ENCODE assay signal across 8 cellular contexts in genomic region chr20:48585250-48585870, GRCh38.
DNase-seq lines count a peak whose midpoint lies in the region; FAIRE-seq and TF ChIP-seq lines count a peak whose summit lies in the region.
"Not testable (repeated sequence)": the region's sequence is repeated elsewhere in the genome, so short reads cannot be mapped to it uniquely, and the experiment has no call there.

No MANE protein-coding gene starts in this region.

- peak overlapping the region; percentile 5 for H3K27ac Mint-ChIP-seq in Caco-2 (ENCODE audit: unreplicated experiment)
- peak overlapping the region; percentile 60 for H3K27ac Mint-ChIP-seq in nephron progenitor cell

- H3F3A ChIP-seq in smooth muscle cell (ENCODE audit: low read depth), result not testable (repeated sequence)

- not testable (repeated sequence) for H3K9ac ChIP-seq in smooth muscle cell (ENCODE audit: low read depth)

- H3K4me3 Mint-ChIP-seq in Caco-2 (ENCODE audit: unreplicated experiment) (peak overlapping the region; percentile 2), nephron progenitor cell (peak overlapping the region; percentile 26)

- H3K4me1 Mint-ChIP-seq in Caco-2 (ENCODE audit: low read depth, unreplicated experiment), result peaks cover 12% of the 10 kb centered on the region
- peaks cover 43% of the 10 kb centered on the region for H3K4me1 Mint-ChIP-seq in nephron progenitor cell

- DNase-seq in Caco-2; hepatocyte (ENCODE audit: low spot score); nephron progenitor cell; smooth muscle cell (lab: John Stamatoyannopoulos, UW; ENCODE audit: unreplicated experiment); urothelium cell line (ENCODE audit: low spot score): not testable (repeated sequence)
- DNase-seq in NCI-H2227 (lab: John Stamatoyannopoulos, UW; ENCODE audit: unreplicated experiment), result peak; percentile 24
- peak; percentile 73 to 84 for DNase-seq in SJCRH30
- DNase-seq in cardiac septum (ENCODE audit: low spot score), result peak; percentile 2

- POLR2A ChIA-PET in Caco-2 (lab: Charles Lee), result interaction anchor here (0.7 to 1.1 kb wide), 2 partner anchors 35 to 47 kb away, joined by 3 read pairs; no protein-coding TSS in a partner anchor

- not testable (repeated sequence) for H3K4me2 ChIP-seq in hepatocyte
- H3K4me2 ChIP-seq in smooth muscle cell, result peak overlapping the region; percentile 12

- not testable (repeated sequence) for H3K79me2 ChIP-seq in hepatocyte; smooth muscle cell (ENCODE audit: low read depth)

- not testable (repeated sequence) for H4K20me1 ChIP-seq in hepatocyte (ENCODE audit: insufficient read depth, poor library complexity, severe bottlenecking); smooth muscle cell (ENCODE audit: low read depth)

- not testable (repeated sequence) for H3K9me2 ChIP-seq in hepatocyte (replicated peaks; ENCODE audit: insufficient read depth)

- not testable (repeated sequence) for H3K27me3 ChIP-seq in Caco-2 (replicated peaks; ENCODE audit: control insufficient read depth, insufficient read depth, low read length); SJCRH30; hepatocyte; smooth muscle cell (ENCODE audit: low read depth)

- H3K27me3 Mint-ChIP-seq in Caco-2 (ENCODE audit: insufficient read depth, unreplicated experiment), result not testable (repeated sequence)
- peaks cover 15% of the 10 kb centered on the region for H3K27me3 Mint-ChIP-seq in nephron progenitor cell (ENCODE audit: low read depth, poor library complexity)

- H3K4me1 ChIP-seq in Caco-2, result peaks cover 13% of the 10 kb centered on the region
- peaks cover 17% of the 10 kb centered on the region for H3K4me1 ChIP-seq in SJCRH30
- H3K4me1 ChIP-seq in hepatocyte (ENCODE audit: insufficient read depth), result peaks cover 18% of the 10 kb centered on the region
- not testable (repeated sequence) for H3K4me1 ChIP-seq in smooth muscle cell (ENCODE audit: low read depth)

- not testable (repeated sequence) for H3K4me3 ChIP-seq in Caco-2 (ENCODE audit: low read depth, low read length); SJCRH30; hepatocyte; smooth muscle cell

- TF ChIP-seq CTCF in Caco-2 (IDR thresholded peaks at IDR 0.05; ENCODE audit: insufficient read depth in 1 of 2, low read depth in 1 of 2, low read length in 1 of 2, severe bottlenecking in 1 of 2, unreplicated experiment in 1 of 2); hepatocyte (IDR thresholded peaks at IDR 0.05; ENCODE audit: poor library complexity); nephron progenitor cell (IDR thresholded peaks at IDR 0.05); smooth muscle cell (IDR thresholded peaks at IDR 0.05; ENCODE audit: borderline replicate concordance, insufficient read depth, poor library complexity, severe bottlenecking): not testable (repeated sequence)

- H3K36me3 Mint-ChIP-seq in Caco-2 (ENCODE audit: insufficient read depth, unreplicated experiment); nephron progenitor cell (ENCODE audit: low read depth): not testable (repeated sequence)

- not testable (repeated sequence) for H3K27ac ChIP-seq in SJCRH30; smooth muscle cell (ENCODE audit: low read depth)
- peak overlapping the region; percentile 72 for H3K27ac ChIP-seq in hepatocyte

- CTCF ChIA-PET in Caco-2 (lab: Charles Lee), result interaction anchor here (0.7 to 1.8 kb wide), 3 partner anchors 11 to 72 kb away, joined by 4 to 10 read pairs (median 5); no protein-coding TSS in a partner anchor

- H2AFZ ChIP-seq in hepatocyte; smooth muscle cell (ENCODE audit: low read depth): not testable (repeated sequence)

- BruUV-seq in Caco-2 (replicated peaks; lab: Mats Ljungman, UMichigan), result not testable (repeated sequence)

- WGBS in hepatocyte (ENCODE audit: low lambda C conversion rate, missing lambda C conversion rate), result 77% methylated on average over 15 of the region's 15 CpGs
- 90% methylated on average over 15 of the region's 15 CpGs for WGBS in smooth muscle cell (ENCODE audit: low lambda C conversion rate)

- H3K9me3 ChIP-seq in Caco-2; SJCRH30 (replicated peaks); hepatocyte (ENCODE audit: low read depth); smooth muscle cell (replicated peaks; ENCODE audit: low read depth): not testable (repeated sequence)

- intact Hi-C loops in Caco-2 (cut with micrococcal nuclease; ENCODE audit: unreplicated experiment); cardiac septum (cut with DNase I): not testable (repeated sequence)

- peak; percentile 71 for FAIRE-seq in urothelium cell line (lab: Jason Lieb, UNC)

- H3K9me3 Mint-ChIP-seq in Caco-2 (ENCODE audit: unreplicated experiment), result not testable (repeated sequence)
- peaks cover 25% of the 10 kb centered on the region for H3K9me3 Mint-ChIP-seq in nephron progenitor cell

- H3K36me3 ChIP-seq in Caco-2 (ENCODE audit: control insufficient read depth, insufficient read depth, low read length); SJCRH30; hepatocyte (replicated peaks; ENCODE audit: insufficient read depth, low read depth); smooth muscle cell (ENCODE audit: low read depth): not testable (repeated sequence)
